ENCODE assay signal across 13 cellular contexts in genomic region chr9:35760651-35761050, GRCh38. TPM values are rescaled to one million over a fixed set of nuclear protein-coding genes. Genes with fewer than 3 reads are reported as not detected.
DNase-seq lines count a peak whose midpoint lies in the region; ATAC-seq, FAIRE-seq and TF ChIP-seq lines count a peak whose summit lies in the region.
"Had no signal": no experiment of that assay in that cellular context is flagged by ENCODE, and none has a peak within 500 bp of the region (broad histone marks: within the 10 kb centered on the region; RNA-seq: fewer than 3 reads in every experiment).

No MANE protein-coding gene starts in this region.

- ATAC-seq in naive B cell (ENCODE audit: low read depth in 2 of 2) (no peak), GM18519 (IDR thresholded peaks at IDR 0.05; ENCODE audit: low FRiP score, unreplicated experiment) (no peak), HG02623 (IDR thresholded peaks at IDR 0.05; ENCODE audit: unreplicated experiment) (no peak), HG02970 (IDR thresholded peaks at IDR 0.05; ENCODE audit: low FRiP score, unreplicated experiment) (no peak)
- ATAC-seq: effector memory CD8-positive, alpha-beta T cell had no signal

- no peaks in the 10 kb centered on the region for H3K27me3 ChIP-seq in bronchial epithelial cell (ENCODE audit: control insufficient read depth, insufficient read depth, low read length)

- in situ Hi-C loops in Caki2 (cut with HindIII; ENCODE audit: low pct_unique_long_range_greater_than_20kb, low sequenced_read_pairs), result no loop called here

- no peak for FAIRE-seq in bronchial epithelial cell (lab: Jason Lieb, UNC)

- H3K27me3 Mint-ChIP-seq in naive B cell, result no peaks in the 10 kb centered on the region
- H3K27me3 Mint-ChIP-seq: activated naive CD4-positive, alpha-beta T cell treated with anti-CD3 and anti-CD28 coated beads, Interleukin-2, amount 50 U/mL, for 24 hours; effector memory CD8-positive, alpha-beta T cell had no signal

- peak overlapping the region in 3 of 8 donors; percentile 29 to 36 (median 32) for H3K4me3 Mint-ChIP-seq in naive B cell
- H3K4me3 Mint-ChIP-seq: activated naive CD4-positive, alpha-beta T cell treated with anti-CD3 and anti-CD28 coated beads, Interleukin-2, amount 50 U/mL, for 24 hours had no signal

- no peak for TF ChIP-seq CTCF in bronchial epithelial cell (IDR thresholded peaks at IDR 0.05; ENCODE audit: insufficient read depth, low read length, severe bottlenecking)

- H3K9me3 Mint-ChIP-seq in naive B cell, result no peaks in the 10 kb centered on the region
- H3K9me3 Mint-ChIP-seq: activated naive CD4-positive, alpha-beta T cell treated with anti-CD3 and anti-CD28 coated beads, Interleukin-2, amount 50 U/mL, for 24 hours; effector memory CD8-positive, alpha-beta T cell had no signal

- DNase-seq in Caki2 (ENCODE audit: low read depth) (peak; percentile 71), NCI-H2029 treated with DMSO at 0.1 percent for 48 hours (lab: John Stamatoyannopoulos, UW) (peak; percentile 45), bronchial epithelial cell (ENCODE audit: low read depth) (peak; percentile 36), naive B cell (no peak), ureter (ENCODE audit: low spot score) (no peak)
- DNase-seq: activated CD4-positive, alpha-beta T cell treated with anti-CD3 and anti-CD28 coated beads, Interleukin-2, amount 50 U/mL, for 48 hours; effector memory CD8-positive, alpha-beta T cell; NCI-H524 had no signal

- H3K36me3 ChIP-seq in bronchial epithelial cell (ENCODE audit: control insufficient read depth, insufficient read depth, low read length), result no peaks in the 10 kb centered on the region

- H3K4me1 Mint-ChIP-seq in naive B cell, result peaks cover 50 to 61% (median 60%) of the 10 kb centered on the region in 3 donors

- H3K36me3 Mint-ChIP-seq in naive B cell, result no peaks in the 10 kb centered on the region

- peak overlapping the region in 4 of 6 donors; percentile 12 to 87 (median 44) for H3K27ac Mint-ChIP-seq in naive B cell
- H3K27ac Mint-ChIP-seq: activated naive CD4-positive, alpha-beta T cell treated with anti-CD3 and anti-CD28 coated beads, Interleukin-2, amount 50 U/mL, for 24 hours had no signal

- no peak overlapping the region for H3K4me3 ChIP-seq in bronchial epithelial cell (ENCODE audit: low read depth, low read length)

RNA-seq across cellular contexts. Expression of gene MSMP, which starts 6.6 kb away (rescaled TPM):
- not detected in 2 replicates for total RNA-seq in Caki2 (2014; rRNA removed; shearing (Covaris generic); ENCODE audit: low replicate concordance)
- not detected in 2 replicates for total RNA-seq in bronchial epithelial cell
- 1 to 10 TPM in 5 of 6 donors, not detected in 1; 2.1 to 7.2 (median 3.6) TPM for polyA plus RNA-seq in naive B cell (ENCODE audit: low read depth in 6 of 6)
- total RNA-seq in ureter, result not detected
- total RNA-seq: myocyte had no signal

RNA-seq across cellular contexts. Expression of gene RGP1, which starts 11.6 kb away (rescaled TPM):
- 5.7 and 7.4 TPM in 2 replicates for total RNA-seq in Caki2 (2014; rRNA removed; shearing (Covaris generic); ENCODE audit: low replicate concordance)
- total RNA-seq in bronchial epithelial cell, result 11.8 and 16.8 TPM in 2 replicates
- polyA plus RNA-seq in naive B cell (ENCODE audit: low read depth in 6 of 6), result 10 to 100 TPM in 1 of 6 donors, 1 to 10 TPM in 5; 1.9 to 14.2 (median 6.9) TPM
- total RNA-seq in ureter, result 34.3 TPM

RNA-seq across cellular contexts. Expression of gene GBA2, which starts 11.6 kb away (rescaled TPM):
- total RNA-seq in Caki2 (2014; rRNA removed; shearing (Covaris generic); ENCODE audit: low replicate concordance), result 17.7 and 24.7 TPM in 2 replicates
- total RNA-seq in bronchial epithelial cell (34.8 and 37.9 TPM in 2 replicates), ureter (108 TPM)
- polyA plus RNA-seq in naive B cell (ENCODE audit: low read depth in 6 of 6), result 10 to 100 TPM; 31.7 to 49.1 (median 39.0) TPM

RNA-seq across cellular contexts. Expression of gene CREB3, which starts 28.2 kb away (rescaled TPM):
- 53.3 and 55.1 TPM in 2 replicates for total RNA-seq in Caki2 (2014; rRNA removed; shearing (Covaris generic); ENCODE audit: low replicate concordance)
- total RNA-seq in bronchial epithelial cell (45.4 and 57.9 TPM in 2 replicates), ureter (30.7 TPM)
- polyA plus RNA-seq in naive B cell (ENCODE audit: low read depth in 6 of 6), result 10 to 100 TPM; 24.8 to 41.0 (median 33.2) TPM

RNA-seq across cellular contexts. Expression of gene TLN1, which starts 28.7 kb away (rescaled TPM):
- total RNA-seq in Caki2 (2014; rRNA removed; shearing (Covaris generic); ENCODE audit: low replicate concordance), result 106 and 122 TPM in 2 replicates
- total RNA-seq in bronchial epithelial cell (71.0 and 79.0 TPM in 2 replicates), ureter (340 TPM)
- 100 to 1,000 TPM in 1 of 6 donors, 10 to 100 TPM in 5; 15.6 to 128 (median 42.4) TPM for polyA plus RNA-seq in naive B cell (ENCODE audit: low read depth in 6 of 6)

Comparison
In these comparisons a context has a peak if more than half of its experiments do, and no peak if none do; other contexts are left out.
1. DNase-seq: peak in Caki2 (single experiment), NCI-H2029 treated with DMSO at 0.1 percent for 48 hours (single experiment) and bronchial epithelial cell (single experiment); none in naive B cell (single experiment) and ureter (single experiment).